ENCODE assay signal across 28 cellular contexts in genomic region chr13:68667863-68668262, GRCh38.
"Had no signal": no experiment of that assay in that cellular context is flagged by ENCODE, and none has a peak within 500 bp of the region (broad histone marks: within the 10 kb centered on the region; RNA-seq: fewer than 3 reads in every experiment).

No MANE protein-coding gene starts in this region.

- DNase-seq: kidney glomerular epithelial cell; left cardiac atrium; left lung; lower lobe of right lung; mammary epithelial cell; mesenchymal stem cell; naive B cell; natural killer cell; nephron progenitor cell; ovary; retina; right cardiac atrium; stimulated activated CD4-positive, alpha-beta T cell treated with anti-CD3 and anti-CD28 coated beads, Interleukin-12 subunit alpha, Interleukin-12 subunit beta, amount 100 ng/mL, for 4 hours; stimulated activated CD4-positive, alpha-beta T cell treated with anti-CD3 and anti-CD28 coated beads, Interleukin-15, amount 100 ng/mL, for 24 hours; stimulated activated CD4-positive, alpha-beta T cell treated with anti-CD3 and anti-CD28 coated beads, Interleukin-2, amount 100 ng/mL, for 24 hours; stimulated activated CD4-positive, alpha-beta T cell treated with anti-CD3 and anti-CD28 coated beads, Interleukin-4, amount 100 ng/mL, for 1 hour; stimulated activated naive B cell treated with anti-CD40 and anti-IgM and Interleukin-4, amounts not matched to agents 10 μg/mL and 1 μg/mL and 100 μg/mL, for 72 hours; stimulated activated naive CD8-positive, alpha-beta T cell treated with anti-CD3 and anti-CD28 coated beads, Interleukin-15, Interleukin-2, amounts not matched to agents 100 U/mL and 50 U/mL, for 24 hours; stomach; testis; thyroid gland; transverse colon; upper lobe of left lung had no signal

- H3K4me3 Mint-ChIP-seq: mesothelial cell of epicardium; naive B cell; natural killer cell; nephron progenitor cell; stimulated activated naive B cell treated with anti-CD40 and anti-IgM and Interleukin-4, amounts not matched to agents 10 μg/mL and 1 μg/mL and 100 μg/mL, for 72 hours had no signal

- H3K9me3 Mint-ChIP-seq: nephron progenitor cell had no signal

- H3K27me3 Mint-ChIP-seq: naive B cell; progenitor cell of endocrine pancreas; stimulated activated naive B cell treated with anti-CD40 and anti-IgM and Interleukin-4, amounts not matched to agents 10 μg/mL and 1 μg/mL and 100 μg/mL, for 72 hours had no signal

- H3K4me3 ChIP-seq: left lung, lower lobe of right lung, ovary, skin epidermis, stomach, testis, thyroid gland, transverse colon, upper lobe of left lung, vagina had no signal

- H3K27me3 ChIP-seq: left lung, ovary, stomach, testis, thyroid gland, transverse colon, upper lobe of left lung, vagina had no signal

- H3K27ac ChIP-seq: left lung, lower lobe of right lung, ovary, skin epidermis, stomach, testis, thyroid gland, transverse colon, upper lobe of left lung, vagina had no signal

- H3K36me3 ChIP-seq: left lung, lower lobe of right lung, ovary, stomach, thyroid gland, transverse colon, upper lobe of left lung, vagina had no signal

- H3K4me1 ChIP-seq: left lung, lower lobe of right lung, stomach, testis, thyroid gland, transverse colon, upper lobe of left lung, vagina had no signal

- ATAC-seq: left cardiac atrium; left lung; lower lobe of right lung; natural killer cell; right cardiac atrium; sciatic nerve; stimulated activated naive B cell treated with anti-CD40 and anti-IgM and Interleukin-4, amounts not matched to agents 10 μg/mL and 1 μg/mL and 100 μg/mL, for 72 hours; stimulated activated naive CD8-positive, alpha-beta T cell treated with anti-CD3 and anti-CD28 coated beads, Interleukin-15, Interleukin-2, amounts not matched to agents 100 U/mL and 50 U/mL, for 24 hours had no signal

- H3K4me1 Mint-ChIP-seq: naive B cell; natural killer cell; nephron progenitor cell; stimulated activated naive B cell treated with anti-CD40 and anti-IgM and Interleukin-4, amounts not matched to agents 10 μg/mL and 1 μg/mL and 100 μg/mL, for 72 hours had no signal

- H3K36me3 Mint-ChIP-seq: naive B cell; natural killer cell; stimulated activated naive B cell treated with anti-CD40 and anti-IgM and Interleukin-4, amounts not matched to agents 10 μg/mL and 1 μg/mL and 100 μg/mL, for 72 hours had no signal

- H3K9me3 ChIP-seq: left lung, lower lobe of right lung, ovary, stomach, testis, thyroid gland, transverse colon, upper lobe of left lung, vagina had no signal

- H3K27ac Mint-ChIP-seq: mesothelial cell of epicardium; naive B cell; natural killer cell; nephron progenitor cell; progenitor cell of endocrine pancreas; stimulated activated naive B cell treated with anti-CD40 and anti-IgM and Interleukin-4, amounts not matched to agents 10 μg/mL and 1 μg/mL and 100 μg/mL, for 72 hours had no signal
